ENCODE assay signal across 12 cellular contexts in the genomic region with DNA sequence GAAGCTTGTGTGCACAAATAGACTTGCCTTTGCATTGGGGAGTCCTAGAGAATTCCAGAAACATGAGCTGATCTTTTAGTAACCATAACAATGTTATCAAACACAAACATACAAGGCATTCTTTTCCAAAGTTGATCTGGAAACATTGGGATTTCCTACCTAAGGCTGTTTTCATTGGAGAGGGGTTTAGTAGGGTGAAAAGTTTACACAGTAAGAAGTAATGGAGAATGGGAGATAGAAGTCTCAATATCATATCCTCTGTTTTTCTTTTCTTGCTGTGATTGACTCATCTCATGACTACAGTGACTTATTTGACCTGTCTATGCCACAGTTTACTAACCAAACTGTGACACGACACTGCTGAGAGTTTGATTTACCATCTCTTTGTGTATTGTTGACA.
DNase-seq lines count a peak whose midpoint lies in the region; ATAC-seq, FAIRE-seq and TF ChIP-seq lines count a peak whose summit lies in the region.
"Had no signal": no experiment of that assay in that cellular context is flagged by ENCODE, and none has a peak within 500 bp of the region (broad histone marks: within the 10 kb centered on the region; RNA-seq: fewer than 3 reads in every experiment).

No MANE protein-coding gene starts in this region.

- H3F3A ChIP-seq in GM23338 (replicated peaks; ENCODE audit: low read depth), result no peaks in the 10 kb centered on the region

- no peak overlapping the region for H2AFZ ChIP-seq in GM23338

- 0 out of 2 replicates have a peak, but pooled peaks cover 5% of the 10 kb centered on the region for H3K9me2 ChIP-seq in GM23338 (ENCODE audit: insufficient read depth)

- no peaks in the 10 kb centered on the region for H3K4me1 ChIP-seq in GM23338 (ENCODE audit: insufficient read depth)
- H3K4me1 ChIP-seq: spleen had no signal

- H3K27ac Mint-ChIP-seq in Calu3 (ENCODE audit: unreplicated experiment) (peak overlapping the region; percentile 7), GM23338 (no peak overlapping the region)
- H3K27ac Mint-ChIP-seq: activated naive CD8-positive, alpha-beta T cell treated with anti-CD3 and anti-CD28 coated beads, Interleukin-2, amount 50 U/mL, for 24 hours had no signal

- H3K27ac ChIP-seq in dorsolateral prefrontal cortex (no peak overlapping the region), GM23338 (ENCODE audit: low read depth) (no peak overlapping the region)
- H3K27ac ChIP-seq: spleen had no signal

- TF ChIP-seq CTCF in Calu3 (IDR thresholded peaks at IDR 0.05; ENCODE audit: unreplicated experiment), result no peak
- TF ChIP-seq CTCF in dorsolateral prefrontal cortex (IDR thresholded peaks at IDR 0.05 in 54 of 56, conservative IDR thresholded peaks at IDR 0.05 in 2 of 56; ENCODE audit: low read depth in 1 of 56, partially characterized antibody in 56 of 56), result no peak
- no peak for TF ChIP-seq CTCF in GM23338 (conservative IDR thresholded peaks at IDR 0.05; ENCODE audit: low read depth in 2 of 2)

- CTCF ChIA-PET in Calu3 (lab: Charles Lee), result interaction anchor here (0.6 kb wide), 1 partner anchor 39 kb away, joined by 4 read pairs; no protein-coding TSS in a partner anchor

- H4K20me1 ChIP-seq in GM23338 (replicated peaks; ENCODE audit: insufficient read depth), result no peaks in the 10 kb centered on the region

- intact Hi-C loops in Calu3 (cut with micrococcal nuclease; ENCODE audit: unreplicated experiment) (no loop called here), dorsolateral prefrontal cortex (cut with DNase I) (no loop called here)

- FAIRE-seq in HTR-8/SVneo (lab: Jason Lieb, UNC), result no peak

- no peaks in the 10 kb centered on the region for H3K36me3 ChIP-seq in GM23338 (ENCODE audit: insufficient read depth)
- H3K36me3 ChIP-seq: spleen had no signal

- H3K4me1 Mint-ChIP-seq in Calu3 (ENCODE audit: low read depth, unreplicated experiment) (peaks cover 23% of the 10 kb centered on the region), GM23338 (peaks cover 15% of the 10 kb centered on the region)
- H3K4me1 Mint-ChIP-seq: activated naive CD8-positive, alpha-beta T cell treated with anti-CD3 and anti-CD28 coated beads, Interleukin-2, amount 50 U/mL, for 24 hours had no signal

- H3K4me2 ChIP-seq in GM23338, result no peak overlapping the region

- no peak overlapping the region for H3K4me3 ChIP-seq in dorsolateral prefrontal cortex
- H3K4me3 ChIP-seq in GM23338, result no peak overlapping the region
- H3K4me3 ChIP-seq: spleen had no signal

- H3K27me3 ChIP-seq in dorsolateral prefrontal cortex (no peaks in the 10 kb centered on the region), GM23338 (ENCODE audit: insufficient read depth) (no peaks in the 10 kb centered on the region)
- H3K27me3 ChIP-seq: spleen had no signal

- no peaks in the 10 kb centered on the region for H3K79me2 ChIP-seq in GM23338 (replicated peaks; ENCODE audit: insufficient read depth)

- H3K27me3 Mint-ChIP-seq in Calu3 (ENCODE audit: unreplicated experiment), result no peaks in the 10 kb centered on the region
- H3K27me3 Mint-ChIP-seq in GM23338 (ENCODE audit: insufficient read depth, low read depth, poor library complexity), result no peaks in the 10 kb centered on the region
- H3K27me3 Mint-ChIP-seq: activated naive CD8-positive, alpha-beta T cell treated with anti-CD3 and anti-CD28 coated beads, Interleukin-2, amount 50 U/mL, for 24 hours had no signal

- no TSS peak for BruUV-seq in Calu3 (replicated peaks; lab: Mats Ljungman, UMichigan)

- H3K36me3 Mint-ChIP-seq in Calu3 (ENCODE audit: insufficient read depth, unreplicated experiment), result no peaks in the 10 kb centered on the region
- H3K36me3 Mint-ChIP-seq in GM23338 (ENCODE audit: low read depth), result no peaks in the 10 kb centered on the region

- no peaks in the 10 kb centered on the region for H3K9me3 Mint-ChIP-seq in Calu3 (ENCODE audit: low read depth, unreplicated experiment)
- no peaks in the 10 kb centered on the region for H3K9me3 Mint-ChIP-seq in GM23338
- H3K9me3 Mint-ChIP-seq: activated naive CD8-positive, alpha-beta T cell treated with anti-CD3 and anti-CD28 coated beads, Interleukin-2, amount 50 U/mL, for 24 hours had no signal

- ATAC-seq in GM19452 (IDR thresholded peaks at IDR 0.05; ENCODE audit: unreplicated experiment) (peak; percentile 44), HG03378 (IDR thresholded peaks at IDR 0.05; ENCODE audit: unreplicated experiment) (peak; percentile 81), GM23338 (no peak)
- ATAC-seq: activated naive CD8-positive, alpha-beta T cell treated with anti-CD3 and anti-CD28 coated beads, Interleukin-2, amount 50 U/mL, for 24 hours; HCT116 had no signal

- no peak for DNase-seq in Calu3
- DNase-seq in fibroblast of peridontal ligament (ENCODE audit: extremely low read depth), result peak; percentile 75
- DNase-seq in dorsolateral prefrontal cortex, result no peak
- DNase-seq in GM23338 (ENCODE audit: low spot score), result no peak
- no peak for DNase-seq in NCI-H128 (lab: John Stamatoyannopoulos, UW; ENCODE audit: unreplicated experiment)
- DNase-seq in HTR-8/SVneo (ENCODE audit: insufficient read length, low spot score), result no peak
- DNase-seq: activated naive CD8-positive, alpha-beta T cell treated with anti-CD3 and anti-CD28 coated beads, Interleukin-2, amount 50 U/mL, for 24 hours; NCI-H146; spleen had no signal

- H3K4me3 Mint-ChIP-seq in Calu3 (ENCODE audit: low read depth, unreplicated experiment) (no peak overlapping the region), GM23338 (no peak overlapping the region)
- H3K4me3 Mint-ChIP-seq: activated naive CD8-positive, alpha-beta T cell treated with anti-CD3 and anti-CD28 coated beads, Interleukin-2, amount 50 U/mL, for 24 hours had no signal

TF ChIP-seq in GM23338, 12 proteins besides CTCF, POLR2A, EP300 and RAD21 (continues in another document):
- TF ChIP-seq JUNB (IDR thresholded peaks at IDR 0.05; ENCODE audit: unreplicated experiment) (no peak), ZNF331 (CRISPR knock-in tag; IDR thresholded peaks at IDR 0.05; ENCODE audit: low read depth) (no peak), CREB1 (CRISPR knock-in tag; IDR thresholded peaks at IDR 0.05; ENCODE audit: low read depth) (no peak), STAT1 (IDR thresholded peaks at IDR 0.05; ENCODE audit: unreplicated experiment) (no peak), NANOG (IDR thresholded peaks at IDR 0.05; ENCODE audit: borderline replicate concordance) (no peak), ZNF114 (CRISPR knock-in tag; IDR thresholded peaks at IDR 0.05) (no peak)
- TF ChIP-seq, protein P1, sequence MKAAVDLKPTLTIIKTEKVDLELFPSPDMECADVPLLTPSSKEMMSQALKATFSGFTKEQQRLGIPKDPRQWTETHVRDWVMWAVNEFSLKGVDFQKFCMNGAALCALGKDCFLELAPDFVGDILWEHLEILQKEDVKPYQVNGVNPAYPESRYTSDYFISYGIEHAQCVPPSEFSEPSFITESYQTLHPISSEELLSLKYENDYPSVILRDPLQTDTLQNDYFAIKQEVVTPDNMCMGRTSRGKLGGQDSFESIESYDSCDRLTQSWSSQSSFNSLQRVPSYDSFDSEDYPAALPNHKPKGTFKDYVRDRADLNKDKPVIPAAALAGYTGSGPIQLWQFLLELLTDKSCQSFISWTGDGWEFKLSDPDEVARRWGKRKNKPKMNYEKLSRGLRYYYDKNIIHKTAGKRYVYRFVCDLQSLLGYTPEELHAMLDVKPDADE (IDR thresholded peaks at IDR 0.05), result no peak
